In genomic region chr11:3043315-3043871, GRCh38 we compare ENCODE assay signal across 1 cellular context.
TF ChIP-seq lines count a peak whose summit lies in the region.

No MANE protein-coding gene starts in this region.

TF ChIP-seq in K562, 482 proteins besides CTCF, POLR2A, EP300 and RAD21 (continued from another document):
- TF ChIP-seq RERE (CRISPR knock-in tag; IDR thresholded peaks at IDR 0.05; ENCODE audit: borderline replicate concordance) (no peak), ZSCAN32 (CRISPR knock-in tag; IDR thresholded peaks at IDR 0.05) (no peak), PCBP2 (IDR thresholded peaks at IDR 0.05; ENCODE audit: low read depth, low read length, poor library complexity, severe bottlenecking) (no peak)
